1 cellular context compared by ENCODE assay signal in the genomic region with DNA sequence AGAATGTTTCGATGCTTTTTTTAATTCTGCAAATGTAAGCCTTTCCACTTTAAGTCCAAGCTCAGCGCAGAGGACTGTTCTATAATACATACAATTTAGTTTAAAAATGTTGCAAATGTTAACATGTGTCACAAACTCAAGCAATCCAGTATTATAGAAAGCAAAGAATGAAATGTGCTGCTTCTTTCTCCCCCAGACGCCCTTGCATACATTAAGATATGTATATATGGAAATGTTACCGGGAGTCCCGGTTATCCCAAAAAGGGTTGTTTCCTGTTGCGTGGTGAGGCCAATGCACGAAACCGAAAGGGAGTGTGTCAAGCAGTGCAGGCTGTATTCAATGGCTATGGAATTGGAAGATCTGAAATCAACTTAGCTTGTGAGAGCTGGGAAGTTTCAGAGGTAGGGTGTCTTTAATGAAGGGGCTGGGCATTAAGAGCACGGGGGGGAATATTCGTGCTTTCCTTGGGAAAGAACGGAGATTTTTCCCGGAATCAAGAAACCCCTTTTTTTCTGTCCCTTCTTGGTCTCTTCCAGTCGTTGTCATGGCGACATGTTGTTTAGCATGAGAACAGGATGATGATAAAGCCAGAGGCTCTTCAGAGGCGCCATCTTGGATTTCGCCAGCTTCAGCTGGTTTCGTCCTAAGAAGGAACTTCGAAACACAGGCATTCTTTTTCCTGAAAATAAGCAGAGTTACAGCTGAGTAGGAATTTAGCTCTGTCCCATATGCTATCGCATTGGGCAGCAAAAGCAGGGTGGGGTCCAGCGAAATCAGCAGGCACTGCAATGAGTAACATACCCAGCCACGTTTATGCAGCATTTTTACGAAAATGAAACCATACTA.
A peak's percentile ranks its signal among the peaks of the same experiment; 100 is the strongest.
TF ChIP-seq lines count a peak whose summit lies in the region.

No MANE protein-coding gene starts in this region.

TF ChIP-seq in K562, 482 proteins besides CTCF, POLR2A, EP300 and RAD21 (continued from another document and continues in another):
- TF ChIP-seq, protein P1, sequence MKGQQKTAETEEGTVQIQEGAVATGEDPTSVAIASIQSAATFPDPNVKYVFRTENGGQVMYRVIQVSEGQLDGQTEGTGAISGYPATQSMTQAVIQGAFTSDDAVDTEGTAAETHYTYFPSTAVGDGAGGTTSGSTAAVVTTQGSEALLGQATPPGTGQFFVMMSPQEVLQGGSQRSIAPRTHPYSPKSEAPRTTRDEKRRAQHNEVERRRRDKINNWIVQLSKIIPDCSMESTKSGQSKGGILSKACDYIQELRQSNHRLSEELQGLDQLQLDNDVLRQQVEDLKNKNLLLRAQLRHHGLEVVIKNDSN (CRISPR knock-in tag; IDR thresholded peaks at IDR 0.05), result no peak
- no peak for TF ChIP-seq PYGO2 (tag; IDR thresholded peaks at IDR 0.05)
- TF ChIP-seq, protein P2, sequence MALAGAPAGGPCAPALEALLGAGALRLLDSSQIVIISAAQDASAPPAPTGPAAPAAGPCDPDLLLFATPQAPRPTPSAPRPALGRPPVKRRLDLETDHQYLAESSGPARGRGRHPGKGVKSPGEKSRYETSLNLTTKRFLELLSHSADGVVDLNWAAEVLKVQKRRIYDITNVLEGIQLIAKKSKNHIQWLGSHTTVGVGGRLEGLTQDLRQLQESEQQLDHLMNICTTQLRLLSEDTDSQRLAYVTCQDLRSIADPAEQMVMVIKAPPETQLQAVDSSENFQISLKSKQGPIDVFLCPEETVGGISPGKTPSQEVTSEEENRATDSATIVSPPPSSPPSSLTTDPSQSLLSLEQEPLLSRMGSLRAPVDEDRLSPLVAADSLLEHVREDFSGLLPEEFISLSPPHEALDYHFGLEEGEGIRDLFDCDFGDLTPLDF (CRISPR knock-in tag; IDR thresholded peaks at IDR 0.05), result no peak
- TF ChIP-seq SOX6 (IDR thresholded peaks at IDR 0.05), result peak; percentile 73; the same call in 1 of the 2 replicates
- no peak; the same call in 1 of the 2 replicates for TF ChIP-seq MYBL2 (IDR thresholded peaks at IDR 0.05; ENCODE audit: low read depth)
- no peak for TF ChIP-seq MYBL2 (CRISPR knock-in tag; IDR thresholded peaks at IDR 0.05; ENCODE audit: borderline replicate concordance)
- peak; percentile 5; the same call in 1 of the 2 replicates for TF ChIP-seq ARID1B (IDR thresholded peaks at IDR 0.05)
- no peak for TF ChIP-seq ZNF41 (CRISPR knock-in tag; conservative IDR thresholded peaks at IDR 0.05)
- no peak for TF ChIP-seq ZNF263 (CRISPR knock-in tag; IDR thresholded peaks at IDR 0.05; ENCODE audit: borderline replicate concordance)
- TF ChIP-seq, protein P3, sequence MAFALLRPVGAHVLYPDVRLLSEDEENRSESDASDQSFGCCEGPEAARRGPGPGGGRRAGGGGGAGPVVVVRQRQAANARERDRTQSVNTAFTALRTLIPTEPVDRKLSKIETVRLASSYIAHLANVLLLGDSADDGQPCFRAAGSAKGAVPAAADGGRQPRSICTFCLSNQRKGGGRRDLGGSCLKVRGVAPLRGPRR (CRISPR knock-in tag; IDR thresholded peaks at IDR 0.05), result no peak
- peak; percentile 99 for TF ChIP-seq NFRKB (IDR thresholded peaks at IDR 0.05; ENCODE audit: low read depth)
- no peak for TF ChIP-seq NR2C2 (CRISPR knock-in tag; IDR thresholded peaks at IDR 0.05)
- TF ChIP-seq NR2C2 (tag; IDR thresholded peaks at IDR 0.05), result no peak
- TF ChIP-seq RCOR1 (IDR thresholded peaks at IDR 0.05; ENCODE audit: borderline replicate concordance in 1 of 2, low read depth in 2 of 2, low read length in 2 of 2), result peak in 1 of 2 experiments; percentile 65; a peak in 1 of 4 replicates
- no peak for TF ChIP-seq CAMTA2 (CRISPR knock-in tag; conservative IDR thresholded peaks at IDR 0.05)
- TF ChIP-seq NELFE (IDR thresholded peaks at IDR 0.05; ENCODE audit: insufficient read depth, insufficient read length), result no peak
- TF ChIP-seq ZC3H11A (IDR thresholded peaks at IDR 0.05; ENCODE audit: low read depth, low read length), result no peak
- TF ChIP-seq ZNF121 (CRISPR knock-in tag; conservative IDR thresholded peaks at IDR 0.05), result peak; percentile 36
- TF ChIP-seq, protein P4, sequence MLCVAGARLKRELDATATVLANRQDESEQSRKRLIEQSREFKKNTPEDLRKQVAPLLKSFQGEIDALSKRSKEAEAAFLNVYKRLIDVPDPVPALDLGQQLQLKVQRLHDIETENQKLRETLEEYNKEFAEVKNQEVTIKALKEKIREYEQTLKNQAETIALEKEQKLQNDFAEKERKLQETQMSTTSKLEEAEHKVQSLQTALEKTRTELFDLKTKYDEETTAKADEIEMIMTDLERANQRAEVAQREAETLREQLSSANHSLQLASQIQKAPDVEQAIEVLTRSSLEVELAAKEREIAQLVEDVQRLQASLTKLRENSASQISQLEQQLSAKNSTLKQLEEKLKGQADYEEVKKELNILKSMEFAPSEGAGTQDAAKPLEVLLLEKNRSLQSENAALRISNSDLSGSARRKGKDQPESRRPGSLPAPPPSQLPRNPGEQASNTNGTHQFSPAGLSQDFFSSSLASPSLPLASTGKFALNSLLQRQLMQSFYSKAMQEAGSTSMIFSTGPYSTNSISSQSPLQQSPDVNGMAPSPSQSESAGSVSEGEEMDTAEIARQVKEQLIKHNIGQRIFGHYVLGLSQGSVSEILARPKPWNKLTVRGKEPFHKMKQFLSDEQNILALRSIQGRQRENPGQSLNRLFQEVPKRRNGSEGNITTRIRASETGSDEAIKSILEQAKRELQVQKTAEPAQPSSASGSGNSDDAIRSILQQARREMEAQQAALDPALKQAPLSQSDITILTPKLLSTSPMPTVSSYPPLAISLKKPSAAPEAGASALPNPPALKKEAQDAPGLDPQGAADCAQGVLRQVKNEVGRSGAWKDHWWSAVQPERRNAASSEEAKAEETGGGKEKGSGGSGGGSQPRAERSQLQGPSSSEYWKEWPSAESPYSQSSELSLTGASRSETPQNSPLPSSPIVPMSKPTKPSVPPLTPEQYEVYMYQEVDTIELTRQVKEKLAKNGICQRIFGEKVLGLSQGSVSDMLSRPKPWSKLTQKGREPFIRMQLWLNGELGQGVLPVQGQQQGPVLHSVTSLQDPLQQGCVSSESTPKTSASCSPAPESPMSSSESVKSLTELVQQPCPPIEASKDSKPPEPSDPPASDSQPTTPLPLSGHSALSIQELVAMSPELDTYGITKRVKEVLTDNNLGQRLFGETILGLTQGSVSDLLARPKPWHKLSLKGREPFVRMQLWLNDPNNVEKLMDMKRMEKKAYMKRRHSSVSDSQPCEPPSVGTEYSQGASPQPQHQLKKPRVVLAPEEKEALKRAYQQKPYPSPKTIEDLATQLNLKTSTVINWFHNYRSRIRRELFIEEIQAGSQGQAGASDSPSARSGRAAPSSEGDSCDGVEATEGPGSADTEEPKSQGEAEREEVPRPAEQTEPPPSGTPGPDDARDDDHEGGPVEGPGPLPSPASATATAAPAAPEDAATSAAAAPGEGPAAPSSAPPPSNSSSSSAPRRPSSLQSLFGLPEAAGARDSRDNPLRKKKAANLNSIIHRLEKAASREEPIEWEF (CRISPR knock-in tag; IDR thresholded peaks at IDR 0.05), result no peak
- TF ChIP-seq, protein P5, sequence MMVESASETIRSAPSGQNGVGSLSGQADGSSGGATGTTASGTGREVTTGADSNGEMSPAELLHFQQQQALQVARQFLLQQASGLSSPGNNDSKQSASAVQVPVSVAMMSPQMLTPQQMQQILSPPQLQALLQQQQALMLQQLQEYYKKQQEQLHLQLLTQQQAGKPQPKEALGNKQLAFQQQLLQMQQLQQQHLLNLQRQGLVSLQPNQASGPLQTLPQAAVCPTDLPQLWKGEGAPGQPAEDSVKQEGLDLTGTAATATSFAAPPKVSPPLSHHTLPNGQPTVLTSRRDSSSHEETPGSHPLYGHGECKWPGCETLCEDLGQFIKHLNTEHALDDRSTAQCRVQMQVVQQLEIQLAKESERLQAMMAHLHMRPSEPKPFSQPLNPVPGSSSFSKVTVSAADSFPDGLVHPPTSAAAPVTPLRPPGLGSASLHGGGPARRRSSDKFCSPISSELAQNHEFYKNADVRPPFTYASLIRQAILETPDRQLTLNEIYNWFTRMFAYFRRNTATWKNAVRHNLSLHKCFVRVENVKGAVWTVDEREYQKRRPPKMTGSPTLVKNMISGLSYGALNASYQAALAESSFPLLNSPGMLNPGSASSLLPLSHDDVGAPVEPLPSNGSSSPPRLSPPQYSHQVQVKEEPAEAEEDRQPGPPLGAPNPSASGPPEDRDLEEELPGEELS (CRISPR knock-in tag; IDR thresholded peaks at IDR 0.05; ENCODE audit: borderline replicate concordance), result no peak; the same call in 1 of the 2 replicates
- TF ChIP-seq, protein P6, sequence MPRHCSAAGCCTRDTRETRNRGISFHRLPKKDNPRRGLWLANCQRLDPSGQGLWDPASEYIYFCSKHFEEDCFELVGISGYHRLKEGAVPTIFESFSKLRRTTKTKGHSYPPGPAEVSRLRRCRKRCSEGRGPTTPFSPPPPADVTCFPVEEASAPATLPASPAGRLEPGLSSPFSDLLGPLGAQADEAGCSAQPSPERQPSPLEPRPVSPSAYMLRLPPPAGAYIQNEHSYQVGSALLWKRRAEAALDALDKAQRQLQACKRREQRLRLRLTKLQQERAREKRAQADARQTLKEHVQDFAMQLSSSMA (CRISPR knock-in tag; IDR thresholded peaks at IDR 0.05), result no peak
- peak; percentile 48; the same call in 1 of the 2 replicates for TF ChIP-seq PHF8 (IDR thresholded peaks at IDR 0.05; ENCODE audit: borderline replicate concordance, low read length)
- TF ChIP-seq BHLHE40 (IDR thresholded peaks at IDR 0.05; ENCODE audit: low read length), result peak; percentile 87
- no peak for TF ChIP-seq HMG20A (CRISPR knock-in tag; conservative IDR thresholded peaks at IDR 0.05)
- TF ChIP-seq MAZ (CRISPR knock-in tag; conservative IDR thresholded peaks at IDR 0.05 in 1 of 2, IDR thresholded peaks at IDR 0.05 in 1 of 2), result peak in 1 of 2 experiments; percentile 41; a peak in 1 of 4 replicates
- TF ChIP-seq NR2C1 (IDR thresholded peaks at IDR 0.05), result 0 out of 2 replicates have a peak, but pooled peaks have one; percentile 31
- no peak for TF ChIP-seq NR2C1 (tag; IDR thresholded peaks at IDR 0.05)
- TF ChIP-seq POLR3A (IDR thresholded peaks at IDR 0.05; ENCODE audit: borderline replicate concordance, extremely low read depth, insufficient read depth, insufficient read length), result no peak
- no peak for TF ChIP-seq PTRF (tag; IDR thresholded peaks at IDR 0.05)
- TF ChIP-seq NR3C1 (CRISPR knock-in tag; IDR thresholded peaks at IDR 0.05), result no peak
- TF ChIP-seq BMI1 (IDR thresholded peaks at IDR 0.05; ENCODE audit: low read length), result peak; percentile 100
- TF ChIP-seq KAT8 (IDR thresholded peaks at IDR 0.05; ENCODE audit: low read depth), result no peak
- TF ChIP-seq, protein P7, sequence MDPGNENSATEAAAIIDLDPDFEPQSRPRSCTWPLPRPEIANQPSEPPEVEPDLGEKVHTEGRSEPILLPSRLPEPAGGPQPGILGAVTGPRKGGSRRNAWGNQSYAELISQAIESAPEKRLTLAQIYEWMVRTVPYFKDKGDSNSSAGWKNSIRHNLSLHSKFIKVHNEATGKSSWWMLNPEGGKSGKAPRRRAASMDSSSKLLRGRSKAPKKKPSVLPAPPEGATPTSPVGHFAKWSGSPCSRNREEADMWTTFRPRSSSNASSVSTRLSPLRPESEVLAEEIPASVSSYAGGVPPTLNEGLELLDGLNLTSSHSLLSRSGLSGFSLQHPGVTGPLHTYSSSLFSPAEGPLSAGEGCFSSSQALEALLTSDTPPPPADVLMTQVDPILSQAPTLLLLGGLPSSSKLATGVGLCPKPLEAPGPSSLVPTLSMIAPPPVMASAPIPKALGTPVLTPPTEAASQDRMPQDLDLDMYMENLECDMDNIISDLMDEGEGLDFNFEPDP (CRISPR knock-in tag; IDR thresholded peaks at IDR 0.05), result no peak
- peak; percentile 62 for TF ChIP-seq BRD9 (IDR thresholded peaks at IDR 0.05; ENCODE audit: low read depth, partially characterized antibody)
- TF ChIP-seq, protein P8, sequence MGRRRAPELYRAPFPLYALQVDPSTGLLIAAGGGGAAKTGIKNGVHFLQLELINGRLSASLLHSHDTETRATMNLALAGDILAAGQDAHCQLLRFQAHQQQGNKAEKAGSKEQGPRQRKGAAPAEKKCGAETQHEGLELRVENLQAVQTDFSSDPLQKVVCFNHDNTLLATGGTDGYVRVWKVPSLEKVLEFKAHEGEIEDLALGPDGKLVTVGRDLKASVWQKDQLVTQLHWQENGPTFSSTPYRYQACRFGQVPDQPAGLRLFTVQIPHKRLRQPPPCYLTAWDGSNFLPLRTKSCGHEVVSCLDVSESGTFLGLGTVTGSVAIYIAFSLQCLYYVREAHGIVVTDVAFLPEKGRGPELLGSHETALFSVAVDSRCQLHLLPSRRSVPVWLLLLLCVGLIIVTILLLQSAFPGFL (CRISPR knock-in tag; IDR thresholded peaks at IDR 0.05), result no peak
- TF ChIP-seq KDM5B (IDR thresholded peaks at IDR 0.05; ENCODE audit: insufficient replicate concordance, low read depth, low read length), result peak; percentile 18
- TF ChIP-seq MEF2D (tag; conservative IDR thresholded peaks at IDR 0.05; ENCODE audit: low read depth), result no peak
- no peak for TF ChIP-seq PCBP2 (IDR thresholded peaks at IDR 0.05; ENCODE audit: low read depth, low read length, poor library complexity, severe bottlenecking)
- TF ChIP-seq KLF13 (tag; IDR thresholded peaks at IDR 0.05; ENCODE audit: borderline replicate concordance, low read depth), result no peak
- peak; percentile 21; the same call in 1 of the 2 replicates for TF ChIP-seq NFE2 (IDR thresholded peaks at IDR 0.05; ENCODE audit: low read depth)
- no peak for TF ChIP-seq WHSC1 (IDR thresholded peaks at IDR 0.05; ENCODE audit: low read length)
- no peak for TF ChIP-seq ZNF76 (CRISPR knock-in tag; IDR thresholded peaks at IDR 0.05; ENCODE audit: borderline replicate concordance)
- TF ChIP-seq, protein P9, sequence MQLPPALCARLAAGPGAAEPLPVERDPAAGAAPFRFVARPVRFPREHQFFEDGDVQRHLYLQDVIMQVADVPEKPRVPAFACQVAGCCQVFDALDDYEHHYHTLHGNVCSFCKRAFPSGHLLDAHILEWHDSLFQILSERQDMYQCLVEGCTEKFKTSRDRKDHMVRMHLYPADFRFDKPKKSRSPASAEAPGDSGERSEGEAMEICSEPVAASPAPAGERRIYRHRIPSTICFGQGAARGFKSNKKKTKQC (CRISPR knock-in tag; IDR thresholded peaks at IDR 0.05), result no peak
- TF ChIP-seq FOXJ2 (tag; IDR thresholded peaks at IDR 0.05), result peak; percentile 100
- TF ChIP-seq, protein P10, sequence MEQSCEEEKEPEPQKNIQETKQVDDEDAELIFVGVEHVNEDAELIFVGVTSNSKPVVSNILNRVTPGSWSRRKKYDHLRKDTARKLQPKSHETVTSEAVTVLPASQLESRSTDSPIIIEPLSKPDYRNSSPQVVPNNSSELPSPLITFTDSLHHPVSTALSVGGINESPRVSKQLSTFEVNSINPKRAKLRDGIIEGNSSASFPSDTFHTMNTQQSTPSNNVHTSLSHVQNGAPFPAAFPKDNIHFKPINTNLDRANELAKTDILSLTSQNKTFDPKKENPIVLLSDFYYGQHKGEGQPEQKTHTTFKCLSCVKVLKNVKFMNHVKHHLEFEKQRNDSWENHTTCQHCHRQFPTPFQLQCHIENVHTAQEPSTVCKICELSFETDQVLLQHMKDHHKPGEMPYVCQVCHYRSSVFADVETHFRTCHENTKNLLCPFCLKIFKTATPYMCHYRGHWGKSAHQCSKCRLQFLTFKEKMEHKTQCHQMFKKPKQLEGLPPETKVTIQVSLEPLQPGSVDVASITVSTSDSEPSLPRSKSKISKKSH (CRISPR knock-in tag; IDR thresholded peaks at IDR 0.05), result no peak
- no peak for TF ChIP-seq RBM14 (IDR thresholded peaks at IDR 0.05; ENCODE audit: borderline replicate concordance, insufficient read depth, low read depth, low read length)
